Comparison of ENCODE assay signal across 1 cellular context in the genomic region with DNA sequence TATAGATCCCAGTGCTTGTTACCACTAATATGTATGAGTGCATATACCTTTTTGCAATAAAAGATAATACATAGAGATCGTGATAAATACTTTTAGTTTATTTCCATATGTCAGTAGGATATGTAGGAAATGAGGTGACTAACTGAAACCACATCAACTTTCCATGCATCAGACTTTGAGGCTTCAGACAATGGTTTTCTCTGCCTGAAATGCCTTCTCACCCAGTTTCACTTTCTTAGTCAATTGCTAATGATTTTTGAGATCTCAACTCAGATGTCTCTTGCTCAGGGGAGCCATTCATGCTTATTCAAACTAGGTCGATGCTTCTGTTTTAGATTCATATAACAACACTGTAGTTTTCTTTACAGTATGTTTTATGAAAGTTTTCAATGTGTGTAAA.
TF ChIP-seq lines count a peak whose summit lies in the region.

No MANE protein-coding gene starts in this region.

TF ChIP-seq in WTC11, 78 proteins besides CTCF, POLR2A, EP300 and RAD21 (continued from another document):
- TF ChIP-seq, protein P1, sequence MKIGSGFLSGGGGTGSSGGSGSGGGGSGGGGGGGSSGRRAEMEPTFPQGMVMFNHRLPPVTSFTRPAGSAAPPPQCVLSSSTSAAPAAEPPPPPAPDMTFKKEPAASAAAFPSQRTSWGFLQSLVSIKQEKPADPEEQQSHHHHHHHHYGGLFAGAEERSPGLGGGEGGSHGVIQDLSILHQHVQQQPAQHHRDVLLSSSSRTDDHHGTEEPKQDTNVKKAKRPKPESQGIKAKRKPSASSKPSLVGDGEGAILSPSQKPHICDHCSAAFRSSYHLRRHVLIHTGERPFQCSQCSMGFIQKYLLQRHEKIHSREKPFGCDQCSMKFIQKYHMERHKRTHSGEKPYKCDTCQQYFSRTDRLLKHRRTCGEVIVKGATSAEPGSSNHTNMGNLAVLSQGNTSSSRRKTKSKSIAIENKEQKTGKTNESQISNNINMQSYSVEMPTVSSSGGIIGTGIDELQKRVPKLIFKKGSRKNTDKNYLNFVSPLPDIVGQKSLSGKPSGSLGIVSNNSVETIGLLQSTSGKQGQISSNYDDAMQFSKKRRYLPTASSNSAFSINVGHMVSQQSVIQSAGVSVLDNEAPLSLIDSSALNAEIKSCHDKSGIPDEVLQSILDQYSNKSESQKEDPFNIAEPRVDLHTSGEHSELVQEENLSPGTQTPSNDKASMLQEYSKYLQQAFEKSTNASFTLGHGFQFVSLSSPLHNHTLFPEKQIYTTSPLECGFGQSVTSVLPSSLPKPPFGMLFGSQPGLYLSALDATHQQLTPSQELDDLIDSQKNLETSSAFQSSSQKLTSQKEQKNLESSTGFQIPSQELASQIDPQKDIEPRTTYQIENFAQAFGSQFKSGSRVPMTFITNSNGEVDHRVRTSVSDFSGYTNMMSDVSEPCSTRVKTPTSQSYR (CRISPR knock-in tag; IDR thresholded peaks at IDR 0.05): no peak
- TF ChIP-seq ZNF138 (CRISPR knock-in tag; conservative IDR thresholded peaks at IDR 0.05): no peak
- TF ChIP-seq, protein P2, sequence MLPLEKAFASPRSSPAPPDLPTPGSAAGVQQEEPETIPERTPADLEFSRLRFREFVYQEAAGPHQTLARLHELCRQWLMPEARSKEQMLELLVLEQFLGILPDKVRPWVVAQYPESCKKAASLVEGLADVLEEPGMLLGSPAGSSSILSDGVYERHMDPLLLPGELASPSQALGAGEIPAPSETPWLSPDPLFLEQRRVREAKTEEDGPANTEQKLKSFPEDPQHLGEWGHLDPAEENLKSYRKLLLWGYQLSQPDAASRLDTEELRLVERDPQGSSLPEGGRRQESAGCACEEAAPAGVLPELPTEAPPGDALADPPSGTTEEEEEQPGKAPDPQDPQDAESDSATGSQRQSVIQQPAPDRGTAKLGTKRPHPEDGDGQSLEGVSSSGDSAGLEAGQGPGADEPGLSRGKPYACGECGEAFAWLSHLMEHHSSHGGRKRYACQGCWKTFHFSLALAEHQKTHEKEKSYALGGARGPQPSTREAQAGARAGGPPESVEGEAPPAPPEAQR (CRISPR knock-in tag; IDR thresholded peaks at IDR 0.05): no peak
- TF ChIP-seq NR2C2 (CRISPR knock-in tag; IDR thresholded peaks at IDR 0.05): no peak
